In genomic region chr10:59124187-59124586, GRCh38 we compare ENCODE assay signal across 33 cellular contexts. TPM values are rescaled to one million over a fixed set of nuclear protein-coding genes. Genes with fewer than 3 reads are reported as not detected.
"Had no signal": no experiment of that assay in that cellular context is flagged by ENCODE, and none has a peak within 500 bp of the region (broad histone marks: within the 10 kb centered on the region; RNA-seq: fewer than 3 reads in every experiment).

No MANE protein-coding gene starts in this region.

- DNase-seq: activated CD4-positive, alpha-beta memory T cell treated with anti-CD3 and anti-CD28 coated beads for 36 hours; activated CD4-positive, alpha-beta T cell treated with anti-CD3 and anti-CD28 coated beads for 36 hours; activated CD4-positive, alpha-beta T cell treated with anti-CD3 and anti-CD28 coated beads, Interleukin-2, amount 10 ng/mL, durations not matched to agents 24 days and 14 days; activated CD4-positive, CD25-positive, alpha-beta regulatory T cell; activated CD4-positive, CD25-positive, alpha-beta regulatory T cell treated with anti-CD3 and anti-CD28 coated beads, Interleukin-2, amount 50 U/mL, for 72 hours; activated CD8-positive, alpha-beta memory T cell treated with anti-CD3 and anti-CD28 coated beads, Interleukin-2, amount 10 ng/mL, durations not matched to agents 7 days and 5 days; activated CD8-positive, alpha-beta memory T cell treated with anti-CD3 and anti-CD28 coated beads, Interleukin-2, amount 50 U/mL, for 4 hours; activated CD8-positive, alpha-beta T cell treated with anti-CD3 and anti-CD28 coated beads, Interleukin-2, amount 10 ng/mL, durations not matched to agents 7 days and 5 days; activated effector memory CD4-positive, alpha-beta T cell treated with anti-CD3 and anti-CD28 coated beads, Interleukin-2, amount 50 U/mL, for 16 hours; activated naive CD4-positive, alpha-beta T cell treated with anti-CD3 and anti-CD28 coated beads for 36 hours; activated naive CD8-positive, alpha-beta T cell treated with anti-CD3 and anti-CD28 coated beads for 36 hours; activated naive CD8-positive, alpha-beta T cell treated with anti-CD3 and anti-CD28 coated beads, Interleukin-2, amount 50 U/mL, for 24 hours; activated T-cell treated with anti-CD3 and anti-CD28 coated beads, Interleukin-2, amount 50 U/mL, for 1 hour; activated T-cell treated with anti-CD3 and anti-CD28 coated beads, Interleukin-2, amount 50 U/mL, for 48 hours; adrenal gland; aorta; body of pancreas; cortex of kidney; dermis blood vessel endothelial cell; effector CD8-positive, alpha-beta T cell; esophagus squamous epithelium; foreskin melanocyte; glutamatergic neuron; T-helper 2 cell had no signal

- H3K4me3 Mint-ChIP-seq: activated CD4-positive, alpha-beta memory T cell treated with anti-CD3 and anti-CD28 coated beads for 36 hours; activated CD4-positive, alpha-beta T cell treated with anti-CD3 and anti-CD28 coated beads for 36 hours; activated CD4-positive, alpha-beta T cell treated with anti-CD3 and anti-CD28 coated beads, Interleukin-2, amount 10 ng/mL, durations not matched to agents 24 days and 14 days; activated CD8-positive, alpha-beta memory T cell treated with anti-CD3 and anti-CD28 coated beads, Interleukin-2, amount 10 ng/mL, durations not matched to agents 7 days and 5 days; activated CD8-positive, alpha-beta T cell treated with anti-CD3 and anti-CD28 coated beads, Interleukin-2, amount 10 ng/mL, durations not matched to agents 7 days and 5 days; activated naive CD4-positive, alpha-beta T cell treated with anti-CD3 and anti-CD28 coated beads for 36 hours; activated naive CD4-positive, alpha-beta T cell treated with anti-CD3 and anti-CD28 coated beads, Interleukin-2, amount 50 U/mL, for 24 hours; activated naive CD8-positive, alpha-beta T cell treated with anti-CD3 and anti-CD28 coated beads for 36 hours; activated naive CD8-positive, alpha-beta T cell treated with anti-CD3 and anti-CD28 coated beads, Interleukin-2, amount 50 U/mL, for 24 hours; activated T-helper 1 cell treated with anti-CD3 and anti-CD28 coated beads, Interleukin-12 subunit alpha, Interleukin-12 subunit beta, Interleukin-2, Interleukin-4 antibody, amounts not matched to agents 30 ng/mL and 10 ng/mL and 1 ng/mL, durations not matched to agents 14 hours and 24 hours and 36 hours had no signal

- H3K27ac Mint-ChIP-seq: activated CD4-positive, alpha-beta memory T cell treated with anti-CD3 and anti-CD28 coated beads for 36 hours; activated CD4-positive, alpha-beta T cell treated with anti-CD3 and anti-CD28 coated beads for 36 hours; activated CD4-positive, alpha-beta T cell treated with anti-CD3 and anti-CD28 coated beads, Interleukin-2, amount 10 ng/mL, durations not matched to agents 24 days and 14 days; activated CD8-positive, alpha-beta memory T cell treated with anti-CD3 and anti-CD28 coated beads, Interleukin-2, amount 10 ng/mL, durations not matched to agents 7 days and 5 days; activated CD8-positive, alpha-beta T cell treated with anti-CD3 and anti-CD28 coated beads, Interleukin-2, amount 10 ng/mL, durations not matched to agents 7 days and 5 days; activated naive CD4-positive, alpha-beta T cell treated with anti-CD3 and anti-CD28 coated beads for 36 hours; activated naive CD4-positive, alpha-beta T cell treated with anti-CD3 and anti-CD28 coated beads, Interleukin-2, amount 50 U/mL, for 24 hours; activated naive CD8-positive, alpha-beta T cell treated with anti-CD3 and anti-CD28 coated beads for 36 hours; activated naive CD8-positive, alpha-beta T cell treated with anti-CD3 and anti-CD28 coated beads, Interleukin-2, amount 50 U/mL, for 24 hours; activated T-helper 1 cell treated with anti-CD3 and anti-CD28 coated beads, Interleukin-12 subunit alpha, Interleukin-12 subunit beta, Interleukin-2, Interleukin-4 antibody, amounts not matched to agents 30 ng/mL and 10 ng/mL and 1 ng/mL, durations not matched to agents 14 hours and 24 hours and 36 hours; activated T-helper 2 cell treated with anti-CD3 and anti-CD28 coated beads, Interferon-gamma antibody, Interleukin-2, Interleukin-4, amounts not matched to agents 10 μg/mL and 5 μg/mL and 100 μg/mL, durations not matched to agents 14 hours and 24 hours and 36 hours had no signal

- H3K4me1 Mint-ChIP-seq: activated CD4-positive, alpha-beta T cell treated with anti-CD3 and anti-CD28 coated beads for 36 hours; activated CD4-positive, alpha-beta T cell treated with anti-CD3 and anti-CD28 coated beads, Interleukin-2, amount 10 ng/mL, durations not matched to agents 24 days and 14 days; activated CD8-positive, alpha-beta memory T cell treated with anti-CD3 and anti-CD28 coated beads, Interleukin-2, amount 10 ng/mL, durations not matched to agents 7 days and 5 days; activated naive CD4-positive, alpha-beta T cell treated with anti-CD3 and anti-CD28 coated beads, Interleukin-2, amount 50 U/mL, for 24 hours; activated naive CD8-positive, alpha-beta T cell treated with anti-CD3 and anti-CD28 coated beads for 36 hours; activated naive CD8-positive, alpha-beta T cell treated with anti-CD3 and anti-CD28 coated beads, Interleukin-2, amount 50 U/mL, for 24 hours had no signal

- H3K27me3 Mint-ChIP-seq: activated CD4-positive, alpha-beta memory T cell treated with anti-CD3 and anti-CD28 coated beads for 36 hours; activated CD4-positive, alpha-beta T cell treated with anti-CD3 and anti-CD28 coated beads for 36 hours; activated CD4-positive, alpha-beta T cell treated with anti-CD3 and anti-CD28 coated beads, Interleukin-2, amount 10 ng/mL, durations not matched to agents 24 days and 14 days; activated CD8-positive, alpha-beta memory T cell treated with anti-CD3 and anti-CD28 coated beads, Interleukin-2, amount 10 ng/mL, durations not matched to agents 7 days and 5 days; activated naive CD4-positive, alpha-beta T cell treated with anti-CD3 and anti-CD28 coated beads, Interleukin-2, amount 50 U/mL, for 24 hours; activated naive CD8-positive, alpha-beta T cell treated with anti-CD3 and anti-CD28 coated beads for 36 hours; activated naive CD8-positive, alpha-beta T cell treated with anti-CD3 and anti-CD28 coated beads, Interleukin-2, amount 50 U/mL, for 24 hours had no signal

- H3K9me3 Mint-ChIP-seq: activated naive CD4-positive, alpha-beta T cell treated with anti-CD3 and anti-CD28 coated beads for 36 hours; activated T-helper 1 cell treated with anti-CD3 and anti-CD28 coated beads, Interleukin-12 subunit alpha, Interleukin-12 subunit beta, Interleukin-2, Interleukin-4 antibody, amounts not matched to agents 30 ng/mL and 10 ng/mL and 1 ng/mL, durations not matched to agents 14 hours and 24 hours and 36 hours; activated T-helper 2 cell treated with anti-CD3 and anti-CD28 coated beads, Interferon-gamma antibody, Interleukin-2, Interleukin-4, amounts not matched to agents 10 μg/mL and 5 μg/mL and 100 μg/mL, durations not matched to agents 14 hours and 24 hours and 36 hours had no signal

- ATAC-seq: activated CD4-positive, alpha-beta T cell treated with anti-CD3 and anti-CD28 coated beads for 36 hours; activated CD8-positive, alpha-beta memory T cell treated with anti-CD3 and anti-CD28 coated beads, Interleukin-2, amount 10 ng/mL, durations not matched to agents 7 days and 5 days; activated CD8-positive, alpha-beta T cell treated with anti-CD3 and anti-CD28 coated beads, Interleukin-2, amount 10 ng/mL, durations not matched to agents 7 days and 5 days; activated naive CD8-positive, alpha-beta T cell treated with anti-CD3 and anti-CD28 coated beads, Interleukin-2, amount 50 U/mL, for 24 hours; body of pancreas; gastroesophageal sphincter had no signal

- H3K36me3 Mint-ChIP-seq: activated CD4-positive, alpha-beta memory T cell treated with anti-CD3 and anti-CD28 coated beads for 36 hours; activated CD8-positive, alpha-beta memory T cell treated with anti-CD3 and anti-CD28 coated beads, Interleukin-2, amount 10 ng/mL, durations not matched to agents 7 days and 5 days; activated naive CD4-positive, alpha-beta T cell treated with anti-CD3 and anti-CD28 coated beads, Interleukin-2, amount 50 U/mL, for 24 hours; activated naive CD8-positive, alpha-beta T cell treated with anti-CD3 and anti-CD28 coated beads for 36 hours had no signal

RNA-seq across cellular contexts. Expression of gene PHYHIPL, which starts 52.3 kb away (rescaled TPM):
- total RNA-seq: activated CD4-positive, alpha-beta memory T cell treated with anti-CD3 and anti-CD28 coated beads for 36 hours; activated CD4-positive, alpha-beta T cell treated with anti-CD3 and anti-CD28 coated beads for 36 hours; activated CD4-positive, alpha-beta T cell treated with anti-CD3 and anti-CD28 coated beads, Interleukin-2, amount 10 ng/mL, durations not matched to agents 24 days and 14 days; activated CD8-positive, alpha-beta memory T cell treated with anti-CD3 and anti-CD28 coated beads for 36 hours; activated CD8-positive, alpha-beta memory T cell treated with anti-CD3 and anti-CD28 coated beads, Interleukin-2, amount 10 ng/mL, durations not matched to agents 7 days and 5 days; activated CD8-positive, alpha-beta T cell treated with anti-CD3 and anti-CD28 coated beads, Interleukin-2, amount 10 ng/mL, durations not matched to agents 7 days and 5 days; activated naive CD4-positive, alpha-beta T cell treated with anti-CD3 and anti-CD28 coated beads for 36 hours; activated naive CD8-positive, alpha-beta T cell treated with anti-CD3 and anti-CD28 coated beads for 36 hours; activated T-helper 1 cell treated with anti-CD3 and anti-CD28 coated beads, Interleukin-12 subunit alpha, Interleukin-12 subunit beta, Interleukin-2, Interleukin-4 antibody, amounts not matched to agents 30 ng/mL and 10 ng/mL and 1 ng/mL, durations not matched to agents 14 hours and 24 hours and 36 hours; activated T-helper 2 cell treated with anti-CD3 and anti-CD28 coated beads, Interferon-gamma antibody, Interleukin-2, Interleukin-4, amounts not matched to agents 10 μg/mL and 5 μg/mL and 100 μg/mL, durations not matched to agents 14 hours and 24 hours and 36 hours; endothelial cell of umbilical vein; fibroblast of lung; fibroblast of villous mesenchyme; T-helper 1 cell treated with Interleukin-12 subunit alpha and Interleukin-12 subunit beta and Interleukin-4 antibody, amounts not matched to agents 30 ng/mL and 1 ng/mL, for 36 hours had no signal
